2 cellular contexts compared by ENCODE assay signal in genomic region chr6:38058022-38058421, GRCh38.
TF ChIP-seq lines count a peak whose summit lies in the region.

No MANE protein-coding gene starts in this region.

TF ChIP-seq in HEK293, 187 proteins besides CTCF, POLR2A, EP300 and RAD21 (continued from another document and continues in another):
- peak; percentile 29; the same call in 1 of the 2 replicates for TF ChIP-seq ZSCAN4 (tag by site-specific recombination; IDR thresholded peaks at IDR 0.05)
- peak; percentile 25; the same call in 1 of the 2 replicates for TF ChIP-seq PATZ1 (tag by site-specific recombination; IDR thresholded peaks at IDR 0.05)
- TF ChIP-seq ZNF791 (tag by site-specific recombination; IDR thresholded peaks at IDR 0.05), result no peak
- no peak for TF ChIP-seq ZNF175 (tag by site-specific recombination; IDR thresholded peaks at IDR 0.05)
- peak; percentile 73 for TF ChIP-seq SP7 (tag by site-specific recombination; IDR thresholded peaks at IDR 0.05)
- TF ChIP-seq BCL11A (tag by site-specific recombination; IDR thresholded peaks at IDR 0.05; ENCODE audit: low read depth), result 0 out of 2 replicates have a peak, but pooled peaks have one; percentile 44
- peak; percentile 98 for TF ChIP-seq WT1 (tag by site-specific recombination; IDR thresholded peaks at IDR 0.05)
- no peak for TF ChIP-seq MEIS1 (CRISPR knock-in tag; IDR thresholded peaks at IDR 0.05; ENCODE audit: borderline replicate concordance)
- TF ChIP-seq ZNF341 (tag by site-specific recombination; IDR thresholded peaks at IDR 0.05; ENCODE audit: low read depth), result no peak
- TF ChIP-seq, protein P1, sequence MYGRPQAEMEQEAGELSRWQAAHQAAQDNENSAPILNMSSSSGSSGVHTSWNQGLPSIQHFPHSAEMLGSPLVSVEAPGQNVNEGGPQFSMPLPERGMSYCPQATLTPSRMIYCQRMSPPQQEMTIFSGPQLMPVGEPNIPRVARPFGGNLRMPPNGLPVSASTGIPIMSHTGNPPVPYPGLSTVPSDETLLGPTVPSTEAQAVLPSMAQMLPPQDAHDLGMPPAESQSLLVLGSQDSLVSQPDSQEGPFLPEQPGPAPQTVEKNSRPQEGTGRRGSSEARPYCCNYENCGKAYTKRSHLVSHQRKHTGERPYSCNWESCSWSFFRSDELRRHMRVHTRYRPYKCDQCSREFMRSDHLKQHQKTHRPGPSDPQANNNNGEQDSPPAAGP (tag by site-specific recombination; IDR thresholded peaks at IDR 0.05), result peak; percentile 62; the same call in 1 of the 2 replicates
- peak; percentile 46; the same call in 1 of the 2 replicates for TF ChIP-seq ZNF843 (tag by site-specific recombination; IDR thresholded peaks at IDR 0.05)
- TF ChIP-seq ZBTB17 (tag by site-specific recombination; IDR thresholded peaks at IDR 0.05), result peak; percentile 61
- TF ChIP-seq, protein P2, sequence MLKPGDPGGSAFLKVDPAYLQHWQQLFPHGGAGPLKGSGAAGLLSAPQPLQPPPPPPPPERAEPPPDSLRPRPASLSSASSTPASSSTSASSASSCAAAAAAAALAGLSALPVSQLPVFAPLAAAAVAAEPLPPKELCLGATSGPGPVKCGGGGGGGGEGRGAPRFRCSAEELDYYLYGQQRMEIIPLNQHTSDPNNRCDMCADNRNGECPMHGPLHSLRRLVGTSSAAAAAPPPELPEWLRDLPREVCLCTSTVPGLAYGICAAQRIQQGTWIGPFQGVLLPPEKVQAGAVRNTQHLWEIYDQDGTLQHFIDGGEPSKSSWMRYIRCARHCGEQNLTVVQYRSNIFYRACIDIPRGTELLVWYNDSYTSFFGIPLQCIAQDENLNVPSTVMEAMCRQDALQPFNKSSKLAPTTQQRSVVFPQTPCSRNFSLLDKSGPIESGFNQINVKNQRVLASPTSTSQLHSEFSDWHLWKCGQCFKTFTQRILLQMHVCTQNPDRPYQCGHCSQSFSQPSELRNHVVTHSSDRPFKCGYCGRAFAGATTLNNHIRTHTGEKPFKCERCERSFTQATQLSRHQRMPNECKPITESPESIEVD (tag by site-specific recombination; IDR thresholded peaks at IDR 0.05), result peak; percentile 42; the same call in 1 of the 2 replicates
- TF ChIP-seq ZNF544 (tag by site-specific recombination; IDR thresholded peaks at IDR 0.05), result no peak
- peak; percentile 99 for TF ChIP-seq MZF1 (tag by site-specific recombination; IDR thresholded peaks at IDR 0.05; ENCODE audit: borderline replicate concordance)
- peak; percentile 27; the same call in 1 of the 2 replicates for TF ChIP-seq HIC1 (tag by site-specific recombination; IDR thresholded peaks at IDR 0.05)
- TF ChIP-seq ZNF10 (tag by site-specific recombination; IDR thresholded peaks at IDR 0.05), result 0 out of 2 replicates have a peak, but pooled peaks have one; percentile 44
- no peak for TF ChIP-seq ZNF239 (tag by site-specific recombination; IDR thresholded peaks at IDR 0.05)

TF ChIP-seq in GM23338, 12 proteins besides CTCF, POLR2A, EP300 and RAD21 (continued from another document):
- TF ChIP-seq, protein P3, sequence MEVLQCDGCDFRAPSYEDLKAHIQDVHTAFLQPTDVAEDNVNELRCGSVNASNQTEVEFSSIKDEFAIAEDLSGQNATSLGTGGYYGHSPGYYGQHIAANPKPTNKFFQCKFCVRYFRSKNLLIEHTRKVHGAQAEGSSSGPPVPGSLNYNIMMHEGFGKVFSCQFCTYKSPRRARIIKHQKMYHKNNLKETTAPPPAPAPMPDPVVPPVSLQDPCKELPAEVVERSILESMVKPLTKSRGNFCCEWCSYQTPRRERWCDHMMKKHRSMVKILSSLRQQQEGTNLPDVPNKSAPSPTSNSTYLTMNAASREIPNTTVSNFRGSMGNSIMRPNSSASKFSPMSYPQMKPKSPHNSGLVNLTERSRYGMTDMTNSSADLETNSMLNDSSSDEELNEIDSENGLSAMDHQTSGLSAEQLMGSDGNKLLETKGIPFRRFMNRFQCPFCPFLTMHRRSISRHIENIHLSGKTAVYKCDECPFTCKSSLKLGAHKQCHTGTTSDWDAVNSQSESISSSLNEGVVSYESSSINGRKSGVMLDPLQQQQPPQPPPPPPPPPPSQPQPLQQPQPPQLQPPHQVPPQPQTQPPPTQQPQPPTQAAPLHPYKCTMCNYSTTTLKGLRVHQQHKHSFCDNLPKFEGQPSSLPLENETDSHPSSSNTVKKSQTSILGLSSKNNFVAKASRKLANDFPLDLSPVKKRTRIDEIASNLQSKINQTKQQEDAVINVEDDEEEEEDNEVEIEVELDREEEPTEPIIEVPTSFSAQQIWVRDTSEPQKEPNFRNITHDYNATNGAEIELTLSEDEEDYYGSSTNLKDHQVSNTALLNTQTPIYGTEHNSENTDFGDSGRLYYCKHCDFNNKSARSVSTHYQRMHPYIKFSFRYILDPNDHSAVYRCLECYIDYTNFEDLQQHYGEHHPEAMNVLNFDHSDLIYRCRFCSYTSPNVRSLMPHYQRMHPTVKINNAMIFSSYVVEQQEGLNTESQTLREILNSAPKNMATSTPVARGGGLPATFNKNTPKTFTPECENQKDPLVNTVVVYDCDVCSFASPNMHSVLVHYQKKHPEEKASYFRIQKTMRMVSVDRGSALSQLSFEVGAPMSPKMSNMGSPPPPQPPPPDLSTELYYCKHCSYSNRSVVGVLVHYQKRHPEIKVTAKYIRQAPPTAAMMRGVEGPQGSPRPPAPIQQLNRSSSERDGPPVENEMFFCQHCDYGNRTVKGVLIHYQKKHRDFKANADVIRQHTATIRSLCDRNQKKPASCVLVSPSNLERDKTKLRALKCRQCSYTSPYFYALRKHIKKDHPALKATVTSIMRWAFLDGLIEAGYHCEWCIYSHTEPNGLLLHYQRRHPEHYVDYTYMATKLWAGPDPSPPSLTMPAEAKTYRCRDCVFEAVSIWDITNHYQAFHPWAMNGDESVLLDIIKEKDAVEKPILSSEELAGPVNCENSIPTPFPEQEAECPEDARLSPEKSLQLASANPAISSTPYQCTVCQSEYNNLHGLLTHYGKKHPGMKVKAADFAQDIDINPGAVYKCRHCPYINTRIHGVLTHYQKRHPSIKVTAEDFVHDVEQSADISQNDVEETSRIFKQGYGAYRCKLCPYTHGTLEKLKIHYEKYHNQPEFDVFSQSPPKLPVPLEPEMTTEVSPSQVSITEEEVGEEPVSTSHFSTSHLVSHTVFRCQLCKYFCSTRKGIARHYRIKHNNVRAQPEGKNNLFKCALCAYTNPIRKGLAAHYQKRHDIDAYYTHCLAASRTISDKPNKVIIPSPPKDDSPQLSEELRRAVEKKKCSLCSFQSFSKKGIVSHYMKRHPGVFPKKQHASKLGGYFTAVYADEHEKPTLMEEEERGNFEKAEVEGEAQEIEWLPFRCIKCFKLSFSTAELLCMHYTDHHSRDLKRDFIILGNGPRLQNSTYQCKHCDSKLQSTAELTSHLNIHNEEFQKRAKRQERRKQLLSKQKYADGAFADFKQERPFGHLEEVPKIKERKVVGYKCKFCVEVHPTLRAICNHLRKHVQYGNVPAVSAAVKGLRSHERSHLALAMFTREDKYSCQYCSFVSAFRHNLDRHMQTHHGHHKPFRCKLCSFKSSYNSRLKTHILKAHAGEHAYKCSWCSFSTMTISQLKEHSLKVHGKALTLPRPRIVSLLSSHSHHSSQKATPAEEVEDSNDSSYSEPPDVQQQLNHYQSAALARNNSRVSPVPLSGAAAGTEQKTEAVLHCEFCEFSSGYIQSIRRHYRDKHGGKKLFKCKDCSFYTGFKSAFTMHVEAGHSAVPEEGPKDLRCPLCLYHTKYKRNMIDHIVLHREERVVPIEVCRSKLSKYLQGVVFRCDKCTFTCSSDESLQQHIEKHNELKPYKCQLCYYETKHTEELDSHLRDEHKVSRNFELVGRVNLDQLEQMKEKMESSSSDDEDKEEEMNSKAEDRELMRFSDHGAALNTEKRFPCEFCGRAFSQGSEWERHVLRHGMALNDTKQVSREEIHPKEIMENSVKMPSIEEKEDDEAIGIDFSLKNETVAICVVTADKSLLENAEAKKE (CRISPR knock-in tag; IDR thresholded peaks at IDR 0.05), result no peak
- no peak for TF ChIP-seq STAT1 (IDR thresholded peaks at IDR 0.05; ENCODE audit: unreplicated experiment)
- TF ChIP-seq JUNB (IDR thresholded peaks at IDR 0.05; ENCODE audit: unreplicated experiment), result no peak
- no peak for TF ChIP-seq EZH2 (IDR thresholded peaks at IDR 0.05; ENCODE audit: low read depth, unreplicated experiment)
- TF ChIP-seq CREB1 (CRISPR knock-in tag; IDR thresholded peaks at IDR 0.05; ENCODE audit: low read depth), result no peak
- TF ChIP-seq ETS1 (IDR thresholded peaks at IDR 0.05), result no peak
- no peak for TF ChIP-seq EZH2phosphoT487 (IDR thresholded peaks at IDR 0.05; ENCODE audit: unreplicated experiment)
- TF ChIP-seq, protein P4, sequence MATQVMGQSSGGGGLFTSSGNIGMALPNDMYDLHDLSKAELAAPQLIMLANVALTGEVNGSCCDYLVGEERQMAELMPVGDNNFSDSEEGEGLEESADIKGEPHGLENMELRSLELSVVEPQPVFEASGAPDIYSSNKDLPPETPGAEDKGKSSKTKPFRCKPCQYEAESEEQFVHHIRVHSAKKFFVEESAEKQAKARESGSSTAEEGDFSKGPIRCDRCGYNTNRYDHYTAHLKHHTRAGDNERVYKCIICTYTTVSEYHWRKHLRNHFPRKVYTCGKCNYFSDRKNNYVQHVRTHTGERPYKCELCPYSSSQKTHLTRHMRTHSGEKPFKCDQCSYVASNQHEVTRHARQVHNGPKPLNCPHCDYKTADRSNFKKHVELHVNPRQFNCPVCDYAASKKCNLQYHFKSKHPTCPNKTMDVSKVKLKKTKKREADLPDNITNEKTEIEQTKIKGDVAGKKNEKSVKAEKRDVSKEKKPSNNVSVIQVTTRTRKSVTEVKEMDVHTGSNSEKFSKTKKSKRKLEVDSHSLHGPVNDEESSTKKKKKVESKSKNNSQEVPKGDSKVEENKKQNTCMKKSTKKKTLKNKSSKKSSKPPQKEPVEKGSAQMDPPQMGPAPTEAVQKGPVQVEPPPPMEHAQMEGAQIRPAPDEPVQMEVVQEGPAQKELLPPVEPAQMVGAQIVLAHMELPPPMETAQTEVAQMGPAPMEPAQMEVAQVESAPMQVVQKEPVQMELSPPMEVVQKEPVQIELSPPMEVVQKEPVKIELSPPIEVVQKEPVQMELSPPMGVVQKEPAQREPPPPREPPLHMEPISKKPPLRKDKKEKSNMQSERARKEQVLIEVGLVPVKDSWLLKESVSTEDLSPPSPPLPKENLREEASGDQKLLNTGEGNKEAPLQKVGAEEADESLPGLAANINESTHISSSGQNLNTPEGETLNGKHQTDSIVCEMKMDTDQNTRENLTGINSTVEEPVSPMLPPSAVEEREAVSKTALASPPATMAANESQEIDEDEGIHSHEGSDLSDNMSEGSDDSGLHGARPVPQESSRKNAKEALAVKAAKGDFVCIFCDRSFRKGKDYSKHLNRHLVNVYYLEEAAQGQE (IDR thresholded peaks at IDR 0.05; ENCODE audit: unreplicated experiment), result no peak
- no peak for TF ChIP-seq NANOG (IDR thresholded peaks at IDR 0.05; ENCODE audit: borderline replicate concordance)
